In the genomic region with DNA sequence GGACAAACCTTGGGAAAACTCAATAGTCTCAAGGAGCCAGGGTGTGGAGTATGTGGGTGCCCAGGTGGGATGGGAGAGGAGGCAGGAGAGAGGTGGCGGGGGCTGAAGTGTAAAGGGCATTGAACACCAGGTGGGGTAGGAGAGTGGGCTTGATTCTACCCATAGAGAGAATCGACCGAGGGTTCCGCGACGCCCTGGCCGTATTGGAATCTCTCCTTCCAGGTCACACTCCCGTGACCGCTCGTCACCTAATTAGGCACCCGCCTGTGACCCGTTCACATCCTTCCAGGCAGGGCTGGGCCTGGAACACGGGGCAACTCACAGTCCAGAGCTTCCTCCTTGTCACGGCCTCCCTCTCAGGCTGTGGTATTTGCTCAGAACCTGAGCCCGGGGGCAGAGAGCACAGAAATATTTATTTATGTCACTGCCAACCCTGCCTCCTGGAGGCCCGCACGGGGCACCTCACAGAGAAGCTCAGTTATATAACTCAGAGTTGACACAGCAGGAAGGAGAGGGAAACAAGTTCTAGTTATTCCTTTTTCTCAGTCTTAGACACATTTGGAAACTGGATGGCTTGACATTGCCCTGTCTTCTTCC, we compare ENCODE assay signal across 10 cellular contexts.
DNase-seq lines count a peak whose midpoint lies in the region; ATAC-seq lines count a peak whose summit lies in the region.
"Had no signal": no experiment of that assay in that cellular context is flagged by ENCODE, and none has a peak within 500 bp of the region (broad histone marks: within the 10 kb centered on the region; RNA-seq: fewer than 3 reads in every experiment).

No MANE protein-coding gene starts in this region.

- H3K9me3 ChIP-seq in BLaER1 treated with 17β-estradiol and CSF1 and Interleukin-3, amounts not matched to agents 10 nM and 100 nM (replicated peaks in 1 of 11): no peaks in the 10 kb centered on the region
- H3K9me3 ChIP-seq in mucosa of rectum (ENCODE audit: control insufficient read depth in 2 of 2, low read length in 2 of 2): no peaks in the 10 kb centered on the region

- H3K4me2 ChIP-seq in BLaER1 treated with 17β-estradiol and CSF1 and Interleukin-3, amounts not matched to agents 10 nM and 100 nM: peak overlapping the region in 9 of 11 experiments; percentile 5 to 38 (median 26); a peak in 9 of 22 replicates

- DNase-seq in HuH-7.5 (ENCODE audit: low spot score) (peak; percentile 53), dedifferentiated amniotic fluid mesenchymal stem cell (ENCODE audit: extremely low spot score) (peak; percentile 54), NCI-H1930 (lab: John Stamatoyannopoulos, UW) (no peak)
- DNase-seq in activated effector memory CD4-positive, alpha-beta T cell treated with anti-CD3 and anti-CD28 coated beads, Interleukin-2, amount 50 U/mL, for 16 hours: no peak
- DNase-seq: activated gamma-delta T cell treated with Interleukin-2 at 50 U/mL for 16 hours, T-helper 2 cell had no signal

- no peak overlapping the region for H3K4me3 ChIP-seq in BLaER1 treated with 17β-estradiol and CSF1 and Interleukin-3, amounts not matched to agents 10 nM and 100 nM
- H3K4me3 ChIP-seq in mucosa of rectum (ENCODE audit: low read length in 2 of 2): peak overlapping the region in 1 of 2 donors; percentile 13

- no peaks in the 10 kb centered on the region for H3K27me3 ChIP-seq in BLaER1 treated with 17β-estradiol and CSF1 and Interleukin-3, amounts not matched to agents 10 nM and 100 nM
- H3K27me3 ChIP-seq in mucosa of rectum (ENCODE audit: control insufficient read depth in 2 of 2, insufficient read depth in 2 of 2, low read length in 2 of 2): no peaks in the 10 kb centered on the region

- H4K20me1 ChIP-seq in BLaER1 treated with 17β-estradiol and CSF1 and Interleukin-3, amounts not matched to agents 10 nM and 100 nM: no peaks in the 10 kb centered on the region; a peak in 1 of 22 replicates

- no peak overlapping the region for H3K27ac ChIP-seq in BLaER1 treated with 17β-estradiol and CSF1 and Interleukin-3, amounts not matched to agents 10 nM and 100 nM
- H3K27ac ChIP-seq in mucosa of rectum (ENCODE audit: low read depth in 2 of 2, low read length in 2 of 2): peak overlapping the region; percentile 70 to 77

- H3K36me3 ChIP-seq in BLaER1 treated with 17β-estradiol and CSF1 and Interleukin-3, amounts not matched to agents 10 nM and 100 nM: no peaks in the 10 kb centered on the region
- no peaks in the 10 kb centered on the region for H3K36me3 ChIP-seq in mucosa of rectum (ENCODE audit: control insufficient read depth in 2 of 2, insufficient read depth in 2 of 2, low read length in 2 of 2)

- peaks cover 24 to 36% (median 30%) of the 10 kb centered on the region in 10 experiments; a peak in 19 of 20 replicates for H3K4me1 ChIP-seq in BLaER1 treated with 17β-estradiol and CSF1 and Interleukin-3, amounts not matched to agents 10 nM and 100 nM
- H3K4me1 ChIP-seq in mucosa of rectum (ENCODE audit: control insufficient read depth in 2 of 2, insufficient read depth in 2 of 2, low read length in 2 of 2): peaks cover 0 to 5% of the 10 kb centered on the region in 2 donors

- ATAC-seq in GM21717 (IDR thresholded peaks at IDR 0.05; ENCODE audit: unreplicated experiment) (no peak), GM18519 (IDR thresholded peaks at IDR 0.05; ENCODE audit: low FRiP score, unreplicated experiment) (no peak)

- no peak overlapping the region for H3K9ac ChIP-seq in BLaER1 treated with 17β-estradiol and CSF1 and Interleukin-3, amounts not matched to agents 10 nM and 100 nM
- peak overlapping the region in 1 of 2 donors; percentile 63 for H3K9ac ChIP-seq in mucosa of rectum (ENCODE audit: low read depth in 1 of 2, low read length in 2 of 2)

Comparison
In these comparisons a context has a peak if more than half of its experiments do, and no peak if none do; other contexts are left out.
1. H3K27ac ChIP-seq: peak in mucosa of rectum (2 of 2); none in BLaER1 treated with 17β-estradiol and CSF1 and Interleukin-3, amounts not matched to agents 10 nM and 100 nM (0 of 11).
2. DNase-seq: peak in HuH-7.5 (single experiment) and dedifferentiated amniotic fluid mesenchymal stem cell (single experiment); none in NCI-H1930 (0 of 2) and activated effector memory CD4-positive, alpha-beta T cell treated with anti-CD3 and anti-CD28 coated beads, Interleukin-2, amount 50 U/mL, for 16 hours (single experiment).